Comparison of ENCODE assay signal across 1 cellular context in the genomic region with DNA sequence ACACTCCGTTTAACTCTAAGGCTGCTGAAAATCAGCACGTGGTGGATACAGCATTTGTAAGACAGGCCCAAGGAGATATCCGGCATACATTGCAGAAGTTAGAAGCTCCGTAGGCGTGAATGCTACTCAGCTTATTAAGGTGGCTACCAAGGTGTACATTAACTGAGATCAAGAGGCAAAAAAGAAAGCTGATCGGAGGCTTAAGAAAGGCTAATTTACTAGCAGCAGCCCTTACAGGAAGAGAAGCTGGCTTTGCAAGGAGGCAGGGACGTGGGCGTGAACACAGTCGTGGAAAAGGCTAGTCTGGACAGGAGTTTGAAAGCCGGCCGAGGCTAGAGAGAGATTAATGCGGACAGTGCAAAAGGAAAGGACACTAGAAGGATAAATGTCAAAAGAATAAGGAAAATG.
TF ChIP-seq lines count a peak whose summit lies in the region.

No MANE protein-coding gene starts in this region.

TF ChIP-seq in GM23338, 12 proteins besides CTCF, POLR2A, EP300 and RAD21:
- TF ChIP-seq, protein P1, sequence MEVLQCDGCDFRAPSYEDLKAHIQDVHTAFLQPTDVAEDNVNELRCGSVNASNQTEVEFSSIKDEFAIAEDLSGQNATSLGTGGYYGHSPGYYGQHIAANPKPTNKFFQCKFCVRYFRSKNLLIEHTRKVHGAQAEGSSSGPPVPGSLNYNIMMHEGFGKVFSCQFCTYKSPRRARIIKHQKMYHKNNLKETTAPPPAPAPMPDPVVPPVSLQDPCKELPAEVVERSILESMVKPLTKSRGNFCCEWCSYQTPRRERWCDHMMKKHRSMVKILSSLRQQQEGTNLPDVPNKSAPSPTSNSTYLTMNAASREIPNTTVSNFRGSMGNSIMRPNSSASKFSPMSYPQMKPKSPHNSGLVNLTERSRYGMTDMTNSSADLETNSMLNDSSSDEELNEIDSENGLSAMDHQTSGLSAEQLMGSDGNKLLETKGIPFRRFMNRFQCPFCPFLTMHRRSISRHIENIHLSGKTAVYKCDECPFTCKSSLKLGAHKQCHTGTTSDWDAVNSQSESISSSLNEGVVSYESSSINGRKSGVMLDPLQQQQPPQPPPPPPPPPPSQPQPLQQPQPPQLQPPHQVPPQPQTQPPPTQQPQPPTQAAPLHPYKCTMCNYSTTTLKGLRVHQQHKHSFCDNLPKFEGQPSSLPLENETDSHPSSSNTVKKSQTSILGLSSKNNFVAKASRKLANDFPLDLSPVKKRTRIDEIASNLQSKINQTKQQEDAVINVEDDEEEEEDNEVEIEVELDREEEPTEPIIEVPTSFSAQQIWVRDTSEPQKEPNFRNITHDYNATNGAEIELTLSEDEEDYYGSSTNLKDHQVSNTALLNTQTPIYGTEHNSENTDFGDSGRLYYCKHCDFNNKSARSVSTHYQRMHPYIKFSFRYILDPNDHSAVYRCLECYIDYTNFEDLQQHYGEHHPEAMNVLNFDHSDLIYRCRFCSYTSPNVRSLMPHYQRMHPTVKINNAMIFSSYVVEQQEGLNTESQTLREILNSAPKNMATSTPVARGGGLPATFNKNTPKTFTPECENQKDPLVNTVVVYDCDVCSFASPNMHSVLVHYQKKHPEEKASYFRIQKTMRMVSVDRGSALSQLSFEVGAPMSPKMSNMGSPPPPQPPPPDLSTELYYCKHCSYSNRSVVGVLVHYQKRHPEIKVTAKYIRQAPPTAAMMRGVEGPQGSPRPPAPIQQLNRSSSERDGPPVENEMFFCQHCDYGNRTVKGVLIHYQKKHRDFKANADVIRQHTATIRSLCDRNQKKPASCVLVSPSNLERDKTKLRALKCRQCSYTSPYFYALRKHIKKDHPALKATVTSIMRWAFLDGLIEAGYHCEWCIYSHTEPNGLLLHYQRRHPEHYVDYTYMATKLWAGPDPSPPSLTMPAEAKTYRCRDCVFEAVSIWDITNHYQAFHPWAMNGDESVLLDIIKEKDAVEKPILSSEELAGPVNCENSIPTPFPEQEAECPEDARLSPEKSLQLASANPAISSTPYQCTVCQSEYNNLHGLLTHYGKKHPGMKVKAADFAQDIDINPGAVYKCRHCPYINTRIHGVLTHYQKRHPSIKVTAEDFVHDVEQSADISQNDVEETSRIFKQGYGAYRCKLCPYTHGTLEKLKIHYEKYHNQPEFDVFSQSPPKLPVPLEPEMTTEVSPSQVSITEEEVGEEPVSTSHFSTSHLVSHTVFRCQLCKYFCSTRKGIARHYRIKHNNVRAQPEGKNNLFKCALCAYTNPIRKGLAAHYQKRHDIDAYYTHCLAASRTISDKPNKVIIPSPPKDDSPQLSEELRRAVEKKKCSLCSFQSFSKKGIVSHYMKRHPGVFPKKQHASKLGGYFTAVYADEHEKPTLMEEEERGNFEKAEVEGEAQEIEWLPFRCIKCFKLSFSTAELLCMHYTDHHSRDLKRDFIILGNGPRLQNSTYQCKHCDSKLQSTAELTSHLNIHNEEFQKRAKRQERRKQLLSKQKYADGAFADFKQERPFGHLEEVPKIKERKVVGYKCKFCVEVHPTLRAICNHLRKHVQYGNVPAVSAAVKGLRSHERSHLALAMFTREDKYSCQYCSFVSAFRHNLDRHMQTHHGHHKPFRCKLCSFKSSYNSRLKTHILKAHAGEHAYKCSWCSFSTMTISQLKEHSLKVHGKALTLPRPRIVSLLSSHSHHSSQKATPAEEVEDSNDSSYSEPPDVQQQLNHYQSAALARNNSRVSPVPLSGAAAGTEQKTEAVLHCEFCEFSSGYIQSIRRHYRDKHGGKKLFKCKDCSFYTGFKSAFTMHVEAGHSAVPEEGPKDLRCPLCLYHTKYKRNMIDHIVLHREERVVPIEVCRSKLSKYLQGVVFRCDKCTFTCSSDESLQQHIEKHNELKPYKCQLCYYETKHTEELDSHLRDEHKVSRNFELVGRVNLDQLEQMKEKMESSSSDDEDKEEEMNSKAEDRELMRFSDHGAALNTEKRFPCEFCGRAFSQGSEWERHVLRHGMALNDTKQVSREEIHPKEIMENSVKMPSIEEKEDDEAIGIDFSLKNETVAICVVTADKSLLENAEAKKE (CRISPR knock-in tag; IDR thresholded peaks at IDR 0.05), result no peak
- no peak for TF ChIP-seq CREB1 (CRISPR knock-in tag; IDR thresholded peaks at IDR 0.05; ENCODE audit: low read depth)
TF ChIP-seq in GM23338: peak in this region for 0.
